ENCODE assay signal across 20 cellular contexts in genomic region chr13:100022798-100023197, GRCh38. TPM values are rescaled to one million over a fixed set of nuclear protein-coding genes. Genes with fewer than 3 reads are reported as not detected.
A peak's percentile ranks its signal among the peaks of the same experiment; 100 is the strongest.
DNase-seq lines count a peak whose midpoint lies in the region; ATAC-seq, FAIRE-seq and TF ChIP-seq lines count a peak whose summit lies in the region.
"Had no signal": no experiment of that assay in that cellular context is flagged by ENCODE, and none has a peak within 500 bp of the region (broad histone marks: within the 10 kb centered on the region; RNA-seq: fewer than 3 reads in every experiment).

No MANE protein-coding gene starts in this region.

- TF ChIP-seq RAD21 in HCT116 (IDR thresholded peaks at IDR 0.05; ENCODE audit: low read depth) = no peak

- no peak for DNase-seq in HCT116 (ENCODE audit: low read depth, low spot score)
- peak; percentile 1 for DNase-seq in PC-3
- peak; percentile 91 for DNase-seq in bronchial epithelial cell (ENCODE audit: low read depth)
- peak; percentile 28 for DNase-seq in keratinocyte (ENCODE audit: low read depth, low spot score)
- no peak for DNase-seq in activated T-cell treated with anti-CD3 and anti-CD28 coated beads, Interleukin-2, amount 50 U/mL, for 72 hours
- DNase-seq in NCI-H1930 (lab: John Stamatoyannopoulos, UW) = no peak
- DNase-seq: ACHN; BE2C; C1 segment of cervical spinal cord; Caco-2; CD4-positive, CD25-positive, alpha-beta regulatory T cell; DMS153; DMS79; GDM1; GOT3; H7 had no signal

- H3K27ac ChIP-seq in HCT116 (ENCODE audit: low read depth, low read length) = no peak overlapping the region
- no peak overlapping the region for H3K27ac ChIP-seq in PC-3 (ENCODE audit: low read length)
- H3K27ac ChIP-seq in keratinocyte (ENCODE audit: control insufficient read depth, insufficient read depth, low read length) = no peak overlapping the region

- POLR2A ChIA-PET in HCT116 (lab: Charles Lee) = no interaction called here
- POLR2A ChIA-PET in PC-3 (lab: Charles Lee; ENCODE audit: unreplicated experiment) = no interaction called here

- no peaks in the 10 kb centered on the region for H3K9me1 ChIP-seq in keratinocyte (ENCODE audit: control insufficient read depth, extremely low read depth, insufficient read depth, low read length)

- H3K9me3 Mint-ChIP-seq in activated T-cell treated with anti-CD3 and anti-CD28 coated beads, Interleukin-2, amount 50 U/mL, for 72 hours = peaks cover 0 to 3% of the 10 kb centered on the region in 2 donors

- H3K4me2 ChIP-seq in HCT116 (ENCODE audit: low read length) (no peak overlapping the region), PC-3 (ENCODE audit: low read length) (no peak overlapping the region), keratinocyte (ENCODE audit: control insufficient read depth, extremely low read depth, insufficient read depth, low read depth, low read length) (no peak overlapping the region)

- no peak overlapping the region for H3K4me3 ChIP-seq in HCT116 (replicated peaks in 1 of 2; ENCODE audit: low read depth in 1 of 2, low read length in 2 of 2)
- no peak overlapping the region for H3K4me3 ChIP-seq in PC-3 (ENCODE audit: low read length)
- H3K4me3 ChIP-seq in bronchial epithelial cell (ENCODE audit: low read depth, low read length) = no peak overlapping the region
- no peak overlapping the region for H3K4me3 ChIP-seq in keratinocyte (ENCODE audit: control insufficient read depth in 2 of 3, extremely low read depth in 1 of 3, insufficient read depth in 2 of 3, low read depth in 1 of 3, low read length in 3 of 3)

- H3K27me3 Mint-ChIP-seq in activated T-cell treated with anti-CD3 and anti-CD28 coated beads, Interleukin-2, amount 50 U/mL, for 72 hours (ENCODE audit: low read depth) = peaks cover 15% of the 10 kb centered on the region

- no peaks in the 10 kb centered on the region for H3F3A ChIP-seq in PC-3 (ENCODE audit: low read length, unreplicated experiment)

- RAD21 ChIA-PET in HCT116 (lab: Charles Lee; ENCODE audit: low non-redundant PET in 1 of 2, low total read pairs in 2 of 2, uncharacterized antibody in 2 of 2, unreplicated experiment in 2 of 2) = no interaction called here

- dilution Hi-C loops in keratinocyte (cut with MboI; ENCODE audit: extremely low pct_ligation_motif_present, low sequenced_read_pairs) = no loop called here

- TF ChIP-seq POLR2A in HCT116 (IDR thresholded peaks at IDR 0.05; ENCODE audit: borderline replicate concordance, extremely low read depth, insufficient read depth, insufficient read length) = no peak

- H3K36me3 Mint-ChIP-seq in activated T-cell treated with anti-CD3 and anti-CD28 coated beads, Interleukin-2, amount 50 U/mL, for 72 hours (ENCODE audit: insufficient read depth in 2 of 2) = no peaks in the 10 kb centered on the region
- H3K36me3 Mint-ChIP-seq: CD4-positive, CD25-positive, alpha-beta regulatory T cell had no signal

- H2AFZ ChIP-seq in HCT116 (ENCODE audit: low read depth, low read length, poor library complexity, severe bottlenecking) (peak overlapping the region; percentile 85), PC-3 (ENCODE audit: low read length) (no peak overlapping the region), keratinocyte (ENCODE audit: control insufficient read depth, low read length) (no peak overlapping the region)

- no peaks in the 10 kb centered on the region for H4K20me1 ChIP-seq in HCT116 (ENCODE audit: insufficient read depth)
- no peaks in the 10 kb centered on the region for H4K20me1 ChIP-seq in PC-3 (ENCODE audit: low read length)
- no peaks in the 10 kb centered on the region for H4K20me1 ChIP-seq in keratinocyte (ENCODE audit: control insufficient read depth, extremely low read depth, insufficient read depth, low read length)

- BruUV-seq in HCT116 (replicated peaks; lab: Mats Ljungman, UMichigan) (no TSS peak), PC-3 (replicated peaks; lab: Mats Ljungman, UMichigan) (no TSS peak)

- intact Hi-C loops in HCT116 (cut with micrococcal nuclease) = no loop called here
- intact Hi-C loops in PC-3 (cut with micrococcal nuclease) = no loop called here

- no peak overlapping the region for H3K27ac Mint-ChIP-seq in activated T-cell treated with anti-CD3 and anti-CD28 coated beads, Interleukin-2, amount 50 U/mL, for 72 hours
- H3K27ac Mint-ChIP-seq: CD4-positive, CD25-positive, alpha-beta regulatory T cell; IgD-negative memory B cell had no signal

- H3K79me2 ChIP-seq in HCT116 (ENCODE audit: insufficient read depth, low read length) (no peaks in the 10 kb centered on the region), PC-3 (ENCODE audit: low read length) (no peaks in the 10 kb centered on the region), keratinocyte (ENCODE audit: control insufficient read depth, insufficient read depth, low read length) (no peaks in the 10 kb centered on the region)

- H3K36me3 ChIP-seq in HCT116 (ENCODE audit: control insufficient read depth in 1 of 2, insufficient read depth in 2 of 2, low read length in 2 of 2) (no peaks in the 10 kb centered on the region), PC-3 (ENCODE audit: low read depth, low read length) (no peaks in the 10 kb centered on the region), bronchial epithelial cell (ENCODE audit: control insufficient read depth, insufficient read depth, low read length) (no peaks in the 10 kb centered on the region), keratinocyte (ENCODE audit: control insufficient read depth in 2 of 2, extremely low read depth in 1 of 2, insufficient read depth in 2 of 2, low read length in 2 of 2) (no peaks in the 10 kb centered on the region)
- H3K36me3 ChIP-seq: BE2C had no signal

- no peak overlapping the region for H3K9ac ChIP-seq in HCT116 (ENCODE audit: low read length)
- no peak overlapping the region for H3K9ac ChIP-seq in PC-3 (ENCODE audit: low read length)
- no peak overlapping the region for H3K9ac ChIP-seq in keratinocyte (ENCODE audit: control insufficient read depth, extremely low read depth, insufficient read depth, low read length)

- no peak overlapping the region for H3K4me3 Mint-ChIP-seq in activated T-cell treated with anti-CD3 and anti-CD28 coated beads, Interleukin-2, amount 50 U/mL, for 72 hours
- H3K4me3 Mint-ChIP-seq: CD4-positive, CD25-positive, alpha-beta regulatory T cell; IgD-negative memory B cell had no signal

- no peaks in the 10 kb centered on the region for H3K4me1 Mint-ChIP-seq in activated T-cell treated with anti-CD3 and anti-CD28 coated beads, Interleukin-2, amount 50 U/mL, for 72 hours (ENCODE audit: low read depth)
- H3K4me1 Mint-ChIP-seq: CD4-positive, CD25-positive, alpha-beta regulatory T cell had no signal

- no peaks in the 10 kb centered on the region for H3K27me3 ChIP-seq in HCT116 (ENCODE audit: insufficient read depth, low read length)
- H3K27me3 ChIP-seq in PC-3 (ENCODE audit: low read length) = no peaks in the 10 kb centered on the region
- no peaks in the 10 kb centered on the region for H3K27me3 ChIP-seq in bronchial epithelial cell (ENCODE audit: control insufficient read depth, insufficient read depth, low read length)
- H3K27me3 ChIP-seq in keratinocyte (ENCODE audit: control insufficient read depth, extremely low read depth, insufficient read depth, low read length) = no peaks in the 10 kb centered on the region
- H3K27me3 ChIP-seq: BE2C had no signal

- H3K9me2 ChIP-seq in HCT116 (ENCODE audit: insufficient read depth) (no peaks in the 10 kb centered on the region), PC-3 (replicated peaks; ENCODE audit: low read length) (no peaks in the 10 kb centered on the region)

- CTCF ChIA-PET in HCT116 (lab: Charles Lee) = no interaction called here
- CTCF ChIA-PET in PC-3 (lab: Charles Lee) = no interaction called here

- TF ChIP-seq CTCF in HCT116 (IDR thresholded peaks at IDR 0.05 in 2 of 3, conservative IDR thresholded peaks at IDR 0.05 in 1 of 3; ENCODE audit: borderline replicate concordance in 1 of 3, insufficient read depth in 1 of 3, low read depth in 2 of 3, low read length in 2 of 3) (no peak), PC-3 (conservative IDR thresholded peaks at IDR 0.05; ENCODE audit: low read depth, low read length) (no peak), bronchial epithelial cell (IDR thresholded peaks at IDR 0.05; ENCODE audit: insufficient read depth, low read length, severe bottlenecking) (no peak), keratinocyte (optimal IDR thresholded peaks at IDR 0.05 in 1 of 3, IDR thresholded peaks at IDR 0.05 in 1 of 3, conservative IDR thresholded peaks at IDR 0.05 in 1 of 3; ENCODE audit: extremely low read depth in 1 of 3, insufficient read depth in 2 of 3, low read length in 3 of 3) (no peak)

- ATAC-seq in HCT116 = no peak
- no peak for ATAC-seq in PC-3
- no peak for ATAC-seq in activated T-cell treated with anti-CD3 and anti-CD28 coated beads, Interleukin-2, amount 50 U/mL, for 72 hours (replicated peaks in 1 of 2)
- ATAC-seq in GM18868 (IDR thresholded peaks at IDR 0.05; ENCODE audit: unreplicated experiment) = no peak
- ATAC-seq: HepG2 had no signal

- FAIRE-seq in bronchial epithelial cell (lab: Jason Lieb, UNC) = no peak
- FAIRE-seq in keratinocyte (lab: Jason Lieb, UNC) = peak; percentile 44
- FAIRE-seq: A204.1, HepG2 had no signal

- H3K4me1 ChIP-seq in HCT116 (ENCODE audit: control insufficient read depth in 1 of 2, insufficient read depth in 2 of 2, low read length in 2 of 2) (no peaks in the 10 kb centered on the region), PC-3 (ENCODE audit: insufficient read depth, low read length) (no peaks in the 10 kb centered on the region), keratinocyte (ENCODE audit: control insufficient read depth, extremely low read depth, insufficient read depth, low read length) (peaks cover 3% of the 10 kb centered on the region)
- H3K4me1 ChIP-seq: BE2C had no signal

- H3K9me3 ChIP-seq in HCT116 (ENCODE audit: control insufficient read depth in 1 of 2, insufficient read depth in 1 of 2, low read depth in 1 of 2, low read length in 2 of 2) (no peaks in the 10 kb centered on the region), PC-3 (ENCODE audit: low read length) (no peaks in the 10 kb centered on the region), keratinocyte (ENCODE audit: control insufficient read depth, low read depth, low read length) (no peaks in the 10 kb centered on the region)
- H3K9me3 ChIP-seq: BE2C, Caco-2 had no signal

RNA-seq across cellular contexts. Expression of gene ZIC2, which starts 41.2 kb away (rescaled TPM):
- total RNA-seq in HCT116 (2021; ENCODE audit: unreplicated experiment) (44.4 TPM), PC-3 (2014; rRNA removed) (not detected in 2 replicates), bronchial epithelial cell (not detected in 2 replicates)
- polyA plus RNA-seq in HCT116 (2012) = 15.1 and 15.3 TPM in 2 replicates
- polyA plus RNA-seq in keratinocyte = not detected in 3 replicates
- 0.27 TPM for polyA plus RNA-seq in keratinocyte (2011; ENCODE audit: low read depth)
- polyA plus RNA-seq in keratinocyte (2011; cell fraction: cytosol; rRNA removed) = not detected in 2 replicates
- 0.06 TPM in 1 of 2 replicates, not detected in the other for polyA plus RNA-seq in keratinocyte (2011; cell fraction: nucleus; rRNA removed)
- polyA plus RNA-seq in keratinocyte (2012; ENCODE audit: low replicate concordance) = 0.10 and 0.15 TPM in 2 replicates
- polyA minus RNA-seq in keratinocyte = not detected in 3 replicates
- not detected for polyA minus RNA-seq in keratinocyte (2011; cell fraction: cytosol; rRNA and poly(A)+ RNA removed)
- polyA minus RNA-seq in keratinocyte (2011; cell fraction: nucleus; rRNA and poly(A)+ RNA removed) = not detected in 2 replicates
- under 1 TPM in 1 of 2 donors, not detected in 1; 0.25 TPM for total RNA-seq in activated T-cell treated with anti-CD3 and anti-CD28 coated beads, Interleukin-2, amount 50 U/mL, for 72 hours
- total RNA-seq: CD4-positive, CD25-positive, alpha-beta regulatory T cell; HepG2 had no signal
- polyA plus RNA-seq: CD4-positive, CD25-positive, alpha-beta regulatory T cell; IgD-negative memory B cell had no signal

RNA-seq across cellular contexts. Expression of gene ZIC5, which starts 51.2 kb away (rescaled TPM):
- 10.3 TPM for total RNA-seq in HCT116 (2021; ENCODE audit: unreplicated experiment)
- polyA plus RNA-seq in HCT116 (2012) = 3.1 and 3.7 TPM in 2 replicates
- total RNA-seq in PC-3 (2014; rRNA removed) = not detected in 2 replicates
- not detected in 2 replicates for total RNA-seq in bronchial epithelial cell
- polyA plus RNA-seq in keratinocyte = not detected in 3 replicates
- polyA plus RNA-seq in keratinocyte (2011; ENCODE audit: low read depth) = not detected
- not detected in 2 replicates for polyA plus RNA-seq in keratinocyte (2011; cell fraction: cytosol; rRNA removed)
- polyA plus RNA-seq in keratinocyte (2011; cell fraction: nucleus; rRNA removed) = not detected in 2 replicates
- polyA plus RNA-seq in keratinocyte (2012; ENCODE audit: low replicate concordance) = not detected in 2 replicates
- not detected in 3 replicates for polyA minus RNA-seq in keratinocyte
- polyA minus RNA-seq in keratinocyte (2011; cell fraction: cytosol; rRNA and poly(A)+ RNA removed) = not detected
- polyA minus RNA-seq in keratinocyte (2011; cell fraction: nucleus; rRNA and poly(A)+ RNA removed) = not detected in 2 replicates
- not detected for total RNA-seq in activated T-cell treated with anti-CD3 and anti-CD28 coated beads, Interleukin-2, amount 50 U/mL, for 72 hours
- total RNA-seq: CD4-positive, CD25-positive, alpha-beta regulatory T cell had no signal
- polyA plus RNA-seq: CD4-positive, CD25-positive, alpha-beta regulatory T cell; IgD-negative memory B cell had no signal

Comparison
In these comparisons a context has a peak if more than half of its experiments do, and no peak if none do; other contexts are left out.
1. DNase-seq: peak in PC-3 (single experiment), bronchial epithelial cell (single experiment) and keratinocyte (single experiment); none in HCT116 (single experiment), activated T-cell treated with anti-CD3 and anti-CD28 coated beads, Interleukin-2, amount 50 U/mL, for 72 hours (0 of 2) and NCI-H1930 (0 of 2).
2. RNA of gene ZIC2, which starts 41.2 kb away (total RNA-seq): 44.4 TPM in HCT116 (single experiment); 0.25 TPM in activated T-cell treated with anti-CD3 and anti-CD28 coated beads, Interleukin-2, amount 50 U/mL, for 72 hours, not detected in PC-3 and not detected in bronchial epithelial cell; every median in the first group is over 10 times any median in the second.
3. RNA of gene ZIC5, which starts 51.2 kb away (total RNA-seq): 10.3 TPM in HCT116 (single experiment); not detected in PC-3, not detected in bronchial epithelial cell and not detected in activated T-cell treated with anti-CD3 and anti-CD28 coated beads, Interleukin-2, amount 50 U/mL, for 72 hours; every median in the first group is over 10 times any median in the second.